12 cellular contexts compared by ENCODE assay signal in genomic region chr1:32447469-32448185, GRCh38. TPM values are rescaled to one million over a fixed set of nuclear protein-coding genes. Genes with fewer than 3 reads are reported as not detected.
DNase-seq lines count a peak whose midpoint lies in the region; TF ChIP-seq lines count a peak whose summit lies in the region.
"Had no signal": no experiment of that assay in that cellular context is flagged by ENCODE, and none has a peak within 500 bp of the region (broad histone marks: within the 10 kb centered on the region; RNA-seq: fewer than 3 reads in every experiment).

No MANE protein-coding gene starts in this region.

- H3K9me3 Mint-ChIP-seq in immature natural killer cell, result peaks cover 0 to 4% (median 0%) of the 10 kb centered on the region in 6 donors

- no peaks in the 10 kb centered on the region for H3K36me3 ChIP-seq in iPS-18a (ENCODE audit: control insufficient read depth, low read depth, low read length)
- H3K36me3 ChIP-seq in smooth muscle cell (ENCODE audit: low read depth), result no peaks in the 10 kb centered on the region
- H3K36me3 ChIP-seq: HAP-1 had no signal

- H3K36me3 Mint-ChIP-seq in immature natural killer cell, result peaks cover 0 to 3% (median 0%) of the 10 kb centered on the region in 3 donors

- peak overlapping the region; percentile 24 for H2AFZ ChIP-seq in smooth muscle cell (ENCODE audit: low read depth)

- peaks cover 43% of the 10 kb centered on the region for H3K4me1 ChIP-seq in iPS-18a (ENCODE audit: control insufficient read depth, low read depth, low read length)
- no peaks in the 10 kb centered on the region for H3K4me1 ChIP-seq in smooth muscle cell (ENCODE audit: low read depth)

- no peak overlapping the region for H3K4me3 Mint-ChIP-seq in immature natural killer cell
- H3K4me3 Mint-ChIP-seq: activated T-cell treated with anti-CD3 and anti-CD28 coated beads, Interleukin-2, amount 50 U/mL, for 24 hours had no signal

- H3K4me2 ChIP-seq in smooth muscle cell, result peak overlapping the region; percentile 82

- H3K9ac ChIP-seq in iPS-18a (ENCODE audit: low read length) (peak overlapping the region; percentile 28), smooth muscle cell (ENCODE audit: low read depth) (no peak overlapping the region)

- TF ChIP-seq CTCF in HFF-Myc (IDR thresholded peaks at IDR 0.05; ENCODE audit: low read depth, low read length, missing control alignments) (no peak), smooth muscle cell (IDR thresholded peaks at IDR 0.05; ENCODE audit: borderline replicate concordance, insufficient read depth, poor library complexity, severe bottlenecking) (no peak)

- no peaks in the 10 kb centered on the region for H3F3A ChIP-seq in smooth muscle cell (ENCODE audit: low read depth)

- H3K9me3 ChIP-seq in iPS-18a (ENCODE audit: control insufficient read depth, low read depth, low read length) (no peaks in the 10 kb centered on the region), smooth muscle cell (replicated peaks; ENCODE audit: low read depth) (no peaks in the 10 kb centered on the region)

- peaks cover 0 to 1% of the 10 kb centered on the region in 2 donors for H3K4me1 Mint-ChIP-seq in immature natural killer cell

- no peak overlapping the region for H3K27ac Mint-ChIP-seq in immature natural killer cell
- H3K27ac Mint-ChIP-seq: activated T-cell treated with anti-CD3 and anti-CD28 coated beads, Interleukin-2, amount 50 U/mL, for 24 hours had no signal

- H3K79me2 ChIP-seq in smooth muscle cell (ENCODE audit: low read depth), result no peaks in the 10 kb centered on the region

- H3K4me3 ChIP-seq in HFF-Myc (replicated peaks; ENCODE audit: low read depth, low read length), result peak overlapping the region; percentile 8
- peak overlapping the region; percentile 15 for H3K4me3 ChIP-seq in iPS-18a (ENCODE audit: low read length)
- H3K4me3 ChIP-seq in smooth muscle cell, result peak overlapping the region; percentile 48
- H3K4me3 ChIP-seq: GM12878, HAP-1 had no signal

- WGBS in smooth muscle cell (ENCODE audit: low lambda C conversion rate), result 11% methylated on average over 13 of the region's 13 CpGs

- H3K27me3 ChIP-seq in iPS-18a (ENCODE audit: control insufficient read depth, insufficient read depth, low read length) (no peaks in the 10 kb centered on the region), smooth muscle cell (ENCODE audit: low read depth) (no peaks in the 10 kb centered on the region)

- peaks cover 1 to 14% (median 8%) of the 10 kb centered on the region in 3 donors for H3K27me3 Mint-ChIP-seq in immature natural killer cell (ENCODE audit: low read depth in 3 of 3)

- DNase-seq in HFF-Myc (ENCODE audit: extremely low read depth, low read depth) (no peak), astrocyte of the hippocampus (ENCODE audit: low read depth, low spot score) (peak; percentile 90), smooth muscle cell (lab: John Stamatoyannopoulos, UW; ENCODE audit: unreplicated experiment) (no peak), SHP77 (lab: John Stamatoyannopoulos, UW) (no peak), NCI-H2227 (lab: John Stamatoyannopoulos, UW; ENCODE audit: unreplicated experiment) (no peak), LoVo (ENCODE audit: low spot score) (no peak), immature natural killer cell (no peak)

- peak overlapping the region; percentile 55 for H3K27ac ChIP-seq in iPS-18a (ENCODE audit: low read length)
- H3K27ac ChIP-seq in smooth muscle cell (ENCODE audit: low read depth), result peak overlapping the region; percentile 1

- H4K20me1 ChIP-seq in smooth muscle cell (ENCODE audit: low read depth), result no peaks in the 10 kb centered on the region

RNA-seq across cellular contexts. Expression of gene ZBTB8B, which starts 17.2 kb away (rescaled TPM):
- total RNA-seq in smooth muscle cell, result 0.13 TPM in 2 replicates
- polyA plus RNA-seq in smooth muscle cell, result 0.05 TPM in 1 of 2 replicates, not detected in the other
- polyA plus RNA-seq in immature natural killer cell, result not detected
- total RNA-seq: Right ventricle myocardium superior had no signal

RNA-seq across cellular contexts. Expression of gene BSDC1, which starts 53.4 kb away (rescaled TPM):
- total RNA-seq in smooth muscle cell, result 57.3 and 63.4 TPM in 2 replicates
- polyA plus RNA-seq in smooth muscle cell (45.4 and 53.7 TPM in 2 replicates), immature natural killer cell (10 to 100 TPM; 33.9 to 50.3 (median 37.4) TPM)
